Comparison of ENCODE assay signal across 1 cellular context in the genomic region with DNA sequence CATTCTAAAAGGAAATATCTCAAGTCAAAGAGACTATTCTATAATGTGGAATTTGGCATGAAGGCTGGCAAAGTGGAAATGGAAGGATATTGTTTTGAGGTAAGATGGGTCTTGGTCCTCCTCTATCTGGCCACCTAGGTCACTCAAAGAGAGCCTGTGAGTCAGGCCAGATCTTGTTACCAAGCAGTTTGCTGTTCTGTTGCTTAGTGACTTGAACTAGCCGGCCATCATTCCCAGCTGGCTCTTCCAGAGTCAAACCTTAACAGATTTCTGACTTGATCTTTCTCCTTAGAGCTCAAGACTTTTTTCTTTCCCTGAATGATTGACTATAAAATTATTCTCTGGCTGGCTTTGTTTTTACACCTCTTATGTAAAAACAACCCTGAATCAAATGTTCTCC.
TF ChIP-seq lines count a peak whose summit lies in the region.

No MANE protein-coding gene starts in this region.

TF ChIP-seq in GM23338, 12 proteins besides CTCF, POLR2A, EP300 and RAD21 (continued from another document):
- TF ChIP-seq, protein P1, sequence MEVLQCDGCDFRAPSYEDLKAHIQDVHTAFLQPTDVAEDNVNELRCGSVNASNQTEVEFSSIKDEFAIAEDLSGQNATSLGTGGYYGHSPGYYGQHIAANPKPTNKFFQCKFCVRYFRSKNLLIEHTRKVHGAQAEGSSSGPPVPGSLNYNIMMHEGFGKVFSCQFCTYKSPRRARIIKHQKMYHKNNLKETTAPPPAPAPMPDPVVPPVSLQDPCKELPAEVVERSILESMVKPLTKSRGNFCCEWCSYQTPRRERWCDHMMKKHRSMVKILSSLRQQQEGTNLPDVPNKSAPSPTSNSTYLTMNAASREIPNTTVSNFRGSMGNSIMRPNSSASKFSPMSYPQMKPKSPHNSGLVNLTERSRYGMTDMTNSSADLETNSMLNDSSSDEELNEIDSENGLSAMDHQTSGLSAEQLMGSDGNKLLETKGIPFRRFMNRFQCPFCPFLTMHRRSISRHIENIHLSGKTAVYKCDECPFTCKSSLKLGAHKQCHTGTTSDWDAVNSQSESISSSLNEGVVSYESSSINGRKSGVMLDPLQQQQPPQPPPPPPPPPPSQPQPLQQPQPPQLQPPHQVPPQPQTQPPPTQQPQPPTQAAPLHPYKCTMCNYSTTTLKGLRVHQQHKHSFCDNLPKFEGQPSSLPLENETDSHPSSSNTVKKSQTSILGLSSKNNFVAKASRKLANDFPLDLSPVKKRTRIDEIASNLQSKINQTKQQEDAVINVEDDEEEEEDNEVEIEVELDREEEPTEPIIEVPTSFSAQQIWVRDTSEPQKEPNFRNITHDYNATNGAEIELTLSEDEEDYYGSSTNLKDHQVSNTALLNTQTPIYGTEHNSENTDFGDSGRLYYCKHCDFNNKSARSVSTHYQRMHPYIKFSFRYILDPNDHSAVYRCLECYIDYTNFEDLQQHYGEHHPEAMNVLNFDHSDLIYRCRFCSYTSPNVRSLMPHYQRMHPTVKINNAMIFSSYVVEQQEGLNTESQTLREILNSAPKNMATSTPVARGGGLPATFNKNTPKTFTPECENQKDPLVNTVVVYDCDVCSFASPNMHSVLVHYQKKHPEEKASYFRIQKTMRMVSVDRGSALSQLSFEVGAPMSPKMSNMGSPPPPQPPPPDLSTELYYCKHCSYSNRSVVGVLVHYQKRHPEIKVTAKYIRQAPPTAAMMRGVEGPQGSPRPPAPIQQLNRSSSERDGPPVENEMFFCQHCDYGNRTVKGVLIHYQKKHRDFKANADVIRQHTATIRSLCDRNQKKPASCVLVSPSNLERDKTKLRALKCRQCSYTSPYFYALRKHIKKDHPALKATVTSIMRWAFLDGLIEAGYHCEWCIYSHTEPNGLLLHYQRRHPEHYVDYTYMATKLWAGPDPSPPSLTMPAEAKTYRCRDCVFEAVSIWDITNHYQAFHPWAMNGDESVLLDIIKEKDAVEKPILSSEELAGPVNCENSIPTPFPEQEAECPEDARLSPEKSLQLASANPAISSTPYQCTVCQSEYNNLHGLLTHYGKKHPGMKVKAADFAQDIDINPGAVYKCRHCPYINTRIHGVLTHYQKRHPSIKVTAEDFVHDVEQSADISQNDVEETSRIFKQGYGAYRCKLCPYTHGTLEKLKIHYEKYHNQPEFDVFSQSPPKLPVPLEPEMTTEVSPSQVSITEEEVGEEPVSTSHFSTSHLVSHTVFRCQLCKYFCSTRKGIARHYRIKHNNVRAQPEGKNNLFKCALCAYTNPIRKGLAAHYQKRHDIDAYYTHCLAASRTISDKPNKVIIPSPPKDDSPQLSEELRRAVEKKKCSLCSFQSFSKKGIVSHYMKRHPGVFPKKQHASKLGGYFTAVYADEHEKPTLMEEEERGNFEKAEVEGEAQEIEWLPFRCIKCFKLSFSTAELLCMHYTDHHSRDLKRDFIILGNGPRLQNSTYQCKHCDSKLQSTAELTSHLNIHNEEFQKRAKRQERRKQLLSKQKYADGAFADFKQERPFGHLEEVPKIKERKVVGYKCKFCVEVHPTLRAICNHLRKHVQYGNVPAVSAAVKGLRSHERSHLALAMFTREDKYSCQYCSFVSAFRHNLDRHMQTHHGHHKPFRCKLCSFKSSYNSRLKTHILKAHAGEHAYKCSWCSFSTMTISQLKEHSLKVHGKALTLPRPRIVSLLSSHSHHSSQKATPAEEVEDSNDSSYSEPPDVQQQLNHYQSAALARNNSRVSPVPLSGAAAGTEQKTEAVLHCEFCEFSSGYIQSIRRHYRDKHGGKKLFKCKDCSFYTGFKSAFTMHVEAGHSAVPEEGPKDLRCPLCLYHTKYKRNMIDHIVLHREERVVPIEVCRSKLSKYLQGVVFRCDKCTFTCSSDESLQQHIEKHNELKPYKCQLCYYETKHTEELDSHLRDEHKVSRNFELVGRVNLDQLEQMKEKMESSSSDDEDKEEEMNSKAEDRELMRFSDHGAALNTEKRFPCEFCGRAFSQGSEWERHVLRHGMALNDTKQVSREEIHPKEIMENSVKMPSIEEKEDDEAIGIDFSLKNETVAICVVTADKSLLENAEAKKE (CRISPR knock-in tag; IDR thresholded peaks at IDR 0.05), result no peak
- TF ChIP-seq POLR2AphosphoS5 (IDR thresholded peaks at IDR 0.05; ENCODE audit: low read depth) (no peak), STAT1 (IDR thresholded peaks at IDR 0.05; ENCODE audit: unreplicated experiment) (no peak), NANOG (IDR thresholded peaks at IDR 0.05; ENCODE audit: borderline replicate concordance) (no peak)
